Comparison of ENCODE assay signal across 28 cellular contexts in the genomic region with DNA sequence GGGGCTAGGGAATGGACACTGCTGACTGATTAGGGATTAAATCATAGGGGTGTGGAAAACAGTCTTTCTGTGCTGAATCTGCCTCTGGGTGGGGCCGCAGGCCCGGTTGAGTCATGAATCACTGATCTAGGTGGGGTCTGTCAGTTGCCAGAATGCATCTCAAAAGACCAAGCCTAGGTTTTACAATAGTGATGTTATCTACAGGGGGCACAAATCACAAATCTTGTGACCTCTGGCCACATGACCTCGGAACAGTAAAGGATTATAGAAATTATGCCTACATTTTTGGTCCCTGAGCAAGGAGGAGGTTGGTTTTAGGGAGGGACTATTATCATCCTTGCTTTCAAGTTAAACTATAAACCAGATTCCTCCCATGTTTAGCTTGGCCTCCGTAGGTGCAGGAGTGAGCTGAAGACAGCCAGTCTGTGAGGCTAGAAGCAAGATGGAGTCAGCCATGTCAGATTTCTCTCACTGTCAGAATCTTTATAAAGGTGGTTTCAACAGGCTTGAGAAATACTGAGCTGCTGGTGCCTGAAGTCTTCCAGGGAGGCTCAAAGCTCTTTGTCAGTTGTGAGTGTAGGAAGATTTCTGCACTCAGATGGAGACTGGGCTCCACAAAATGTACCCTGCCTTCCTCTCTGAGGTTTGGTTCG. TPM values are rescaled to one million over a fixed set of nuclear protein-coding genes. Genes with fewer than 3 reads are reported as not detected.
DNase-seq lines count a peak whose midpoint lies in the region; ATAC-seq, FAIRE-seq and TF ChIP-seq lines count a peak whose summit lies in the region.
"Had no signal": no experiment of that assay in that cellular context is flagged by ENCODE, and none has a peak within 500 bp of the region (broad histone marks: within the 10 kb centered on the region; RNA-seq: fewer than 3 reads in every experiment).

No MANE protein-coding gene starts in this region.

- H3K9me3 Mint-ChIP-seq in MCF 10A (ENCODE audit: unreplicated experiment): no peaks in the 10 kb centered on the region
- H3K9me3 Mint-ChIP-seq: activated naive CD4-positive, alpha-beta T cell treated with anti-CD3 and anti-CD28 coated beads, Interleukin-2, amount 50 U/mL, for 24 hours; activated T-cell treated with anti-CD3 and anti-CD28 coated beads, Interleukin-2, amount 50 U/mL, for 72 hours; nephron had no signal

- no peak overlapping the region for H3K4me3 Mint-ChIP-seq in MCF 10A (ENCODE audit: unreplicated experiment)
- H3K4me3 Mint-ChIP-seq: activated naive CD4-positive, alpha-beta T cell treated with anti-CD3 and anti-CD28 coated beads, Interleukin-2, amount 50 U/mL, for 24 hours; activated T-cell treated with anti-CD3 and anti-CD28 coated beads, Interleukin-2, amount 50 U/mL, for 72 hours; CD14-positive monocyte; nephron had no signal

- H3K27ac Mint-ChIP-seq in MCF 10A (ENCODE audit: low read depth, unreplicated experiment): no peak overlapping the region
- H3K27ac Mint-ChIP-seq: activated naive CD4-positive, alpha-beta T cell treated with anti-CD3 and anti-CD28 coated beads, Interleukin-2, amount 50 U/mL, for 24 hours; activated T-cell treated with anti-CD3 and anti-CD28 coated beads, Interleukin-2, amount 50 U/mL, for 72 hours; nephron had no signal

- H3K4me1 Mint-ChIP-seq in MCF 10A (ENCODE audit: insufficient read depth, unreplicated experiment): no peaks in the 10 kb centered on the region
- H3K4me1 Mint-ChIP-seq: nephron had no signal

- no peak for TF ChIP-seq POLR2A in uterus (IDR thresholded peaks at IDR 0.05)

- 52% methylated on average over 5 of the region's 5 CpGs for WGBS in mammary epithelial cell (ENCODE audit: low coverage, missing lambda C conversion rate)

- H3K27me3 Mint-ChIP-seq in MCF 10A (ENCODE audit: insufficient read depth, unreplicated experiment): peaks cover under 1% of the 10 kb centered on the region
- H3K27me3 Mint-ChIP-seq: activated naive CD4-positive, alpha-beta T cell treated with anti-CD3 and anti-CD28 coated beads, Interleukin-2, amount 50 U/mL, for 24 hours had no signal

- no peak overlapping the region for H3K9ac ChIP-seq in mammary epithelial cell (ENCODE audit: insufficient read depth, low read length)

- no TSS peak for BruUV-seq in mammary epithelial cell (replicated peaks; lab: Mats Ljungman, UMichigan)
- BruUV-seq in MCF 10A (replicated peaks; lab: Mats Ljungman, UMichigan): no TSS peak

- H3K9me3 ChIP-seq in mammary epithelial cell (replicated peaks; ENCODE audit: insufficient read depth, low read length) (no peaks in the 10 kb centered on the region), mucosa of descending colon (no peaks in the 10 kb centered on the region), uterus (no peaks in the 10 kb centered on the region)
- H3K9me3 ChIP-seq: esophagus squamous epithelium had no signal

- in situ Hi-C loops in mammary epithelial cell (cut with MboI; ENCODE audit: low sequenced_read_pairs in 2 of 2): no loop called here

- dilution Hi-C loops in mammary epithelial cell (cut with HindIII; ENCODE audit: low sequenced_read_pairs): loop anchor here (5.0 kb wide), 1 partner anchor 40 kb away; no protein-coding TSS in a partner anchor

- H3K36me3 ChIP-seq in mammary epithelial cell (ENCODE audit: insufficient read depth, low read length) (no peaks in the 10 kb centered on the region), mucosa of descending colon (ENCODE audit: low read depth) (no peaks in the 10 kb centered on the region), uterus (no peaks in the 10 kb centered on the region)
- H3K36me3 ChIP-seq: esophagus squamous epithelium had no signal

- CTCF ChIA-PET in mammary epithelial cell (lab: Charles Lee; ENCODE audit: low non-redundant PET): no interaction called here
- CTCF ChIA-PET in MCF 10A (lab: Yijun Ruan, JAX): interaction anchor here (0.5 to 1.7 kb wide), 3 partner anchors 30 to 165 kb away, joined by 3 to 10 read pairs (median 7); no protein-coding TSS in a partner anchor

- H3K27me3 ChIP-seq in mammary epithelial cell (ENCODE audit: insufficient read depth, low read length) (no peaks in the 10 kb centered on the region), uterus (no peaks in the 10 kb centered on the region)
- H3K27me3 ChIP-seq: esophagus squamous epithelium had no signal

- peaks cover 5% of the 10 kb centered on the region for H3K36me3 Mint-ChIP-seq in MCF 10A (ENCODE audit: insufficient read depth, unreplicated experiment)

- TF ChIP-seq CTCF in mammary epithelial cell (conservative IDR thresholded peaks at IDR 0.05 in 1 of 2, IDR thresholded peaks at IDR 0.05 in 1 of 2; ENCODE audit: extremely low read depth in 1 of 2, insufficient read depth in 1 of 2, low read depth in 1 of 2, low read length in 2 of 2) (no peak), MCF 10A (IDR thresholded peaks at IDR 0.05; ENCODE audit: unreplicated experiment) (no peak), mucosa of descending colon (IDR thresholded peaks at IDR 0.05) (no peak), uterus (IDR thresholded peaks at IDR 0.05) (no peak)

- peak; percentile 94 for FAIRE-seq in RCC 7860 (lab: Jason Lieb, UNC)
- FAIRE-seq: GM12878, GM19239, HTR-8/SVneo, small intestine had no signal

- H3K4me3 ChIP-seq in mammary epithelial cell (replicated peaks in 1 of 3; ENCODE audit: insufficient read depth in 1 of 3, low read depth in 2 of 3, low read length in 3 of 3): no peak overlapping the region
- no peak overlapping the region for H3K4me3 ChIP-seq in mucosa of descending colon
- H3K4me3 ChIP-seq in uterus: no peak overlapping the region
- H3K4me3 ChIP-seq: esophagus squamous epithelium, GM12878 had no signal

- ATAC-seq in GM21576 (IDR thresholded peaks at IDR 0.05; ENCODE audit: unreplicated experiment): no peak
- ATAC-seq in GM18519 (IDR thresholded peaks at IDR 0.05; ENCODE audit: low FRiP score, unreplicated experiment): no peak
- no peak for ATAC-seq in mucosa of descending colon
- ATAC-seq: activated T-cell treated with anti-CD3 and anti-CD28 coated beads, Interleukin-2, amount 50 U/mL, for 72 hours; GM12878; left colon had no signal

- POLR2A ChIA-PET in MCF 10A (lab: Yijun Ruan, JAX): no interaction called here

- no peaks in the 10 kb centered on the region for H3K79me2 ChIP-seq in mammary epithelial cell (ENCODE audit: insufficient read depth, low read length)

- no peaks in the 10 kb centered on the region for H4K20me1 ChIP-seq in mammary epithelial cell (ENCODE audit: insufficient read depth, low read length)

- DNase-seq in mammary epithelial cell (peak; percentile 8), MCF 10A (ENCODE audit: unreplicated experiment) (no peak), RCC 7860 (ENCODE audit: low spot score) (peak; percentile 92), kidney glomerular epithelial cell (lab: John Stamatoyannopoulos, UW) (peak; percentile 84), mucosa of descending colon (no peak), uterus (no peak)
- DNase-seq: activated CD4-positive, CD25-positive, alpha-beta regulatory T cell; activated T-cell treated with anti-CD3 and anti-CD28 coated beads, Interleukin-2, amount 50 U/mL, for 72 hours; effector CD4-positive, alpha-beta T cell; esophagus squamous epithelium; GF-D8; HCEC 1CT; left colon; NCI-H1105; NCI-H2081; NCI-H446 treated with DMSO at 0.1 percent for 48 hours; NK-92 treated with Interleukin-12 subunit alpha and Interleukin-12 subunit beta, amount 100 ng/mL, for 24 hours; small intestine had no signal

- intact Hi-C loops in mammary epithelial cell (cut with micrococcal nuclease): no loop called here
- intact Hi-C loops in MCF 10A (cut with micrococcal nuclease): loop anchor here (10.0 kb wide), 1 partner anchor 143 kb away; no protein-coding TSS in a partner anchor
- intact Hi-C loops in mucosa of descending colon (cut with DNase I, micrococcal nuclease): no loop called here
- intact Hi-C loops in uterus (cut with DNase I; ENCODE audit: low total_unique reads): no loop called here

- no peak overlapping the region for H2AFZ ChIP-seq in mammary epithelial cell (ENCODE audit: low read depth, low read length)

- H3K27ac ChIP-seq in mammary epithelial cell (ENCODE audit: insufficient read depth, low read depth, low read length) (no peak overlapping the region), uterus (no peak overlapping the region)
- H3K27ac ChIP-seq: esophagus squamous epithelium had no signal

- H3K4me2 ChIP-seq in mammary epithelial cell (ENCODE audit: insufficient read depth, low read depth, low read length): no peak overlapping the region

- peaks cover 4% of the 10 kb centered on the region for H3K4me1 ChIP-seq in mammary epithelial cell (ENCODE audit: insufficient read depth, low read length)
- H3K4me1 ChIP-seq in mucosa of descending colon (ENCODE audit: low read depth): no peaks in the 10 kb centered on the region
- no peaks in the 10 kb centered on the region for H3K4me1 ChIP-seq in uterus

RNA-seq across cellular contexts. Expression of a gene that starts 12.9 kb away (rescaled TPM):
- total RNA-seq in mammary epithelial cell: not detected
- polyA plus RNA-seq in mammary epithelial cell: not detected
- polyA minus RNA-seq in mammary epithelial cell: not detected
- not detected in 2 replicates for total RNA-seq in MCF 10A (2022)
- 1 to 10 TPM in 1 of 3 donors, under 1 TPM in 2; 0.89 to 1.7 (median 0.96) TPM for total RNA-seq in mucosa of descending colon
- total RNA-seq in uterus: 1 to 10 TPM in 2 of 4 donors, not detected in 2; 5.5 to 6.7 TPM
- total RNA-seq: chondrocyte had no signal

RNA-seq across cellular contexts. Expression of a gene that starts 13.0 kb away (rescaled TPM):
- total RNA-seq in mammary epithelial cell: not detected
- polyA plus RNA-seq in mammary epithelial cell: not detected
- not detected for polyA minus RNA-seq in mammary epithelial cell
- total RNA-seq in MCF 10A (2022): not detected in 2 replicates
- 10 to 100 TPM in 1 of 3 donors, 1 to 10 TPM in 2; 5.9 to 10.6 (median 7.2) TPM for total RNA-seq in mucosa of descending colon
- total RNA-seq in uterus: 10 to 100 TPM in 2 of 4 donors, 1 to 10 TPM in 2; 5.9 to 32.9 (median 13.9) TPM
- total RNA-seq: chondrocyte had no signal

RNA-seq across cellular contexts. Expression of a gene that starts 33.1 kb away (rescaled TPM):
- under 1 TPM in 1 of 2 donors, not detected in 1; 0.56 TPM for total RNA-seq in mammary epithelial cell
- polyA plus RNA-seq in mammary epithelial cell: 0.09 TPM
- polyA minus RNA-seq in mammary epithelial cell: not detected
- total RNA-seq in MCF 10A (2022): not detected in 2 replicates
- under 1 TPM in 1 of 3 donors, not detected in 2; 0.25 TPM for total RNA-seq in mucosa of descending colon
- total RNA-seq in uterus: 1 to 10 TPM in 1 of 4 donors, under 1 TPM in 1, not detected in 2; 0.40 to 2.4 TPM
- total RNA-seq: chondrocyte, glomerular endothelial cell, left colon had no signal

Comparison
In these comparisons a context has a peak if more than half of its experiments do, and no peak if none do; other contexts are left out.
1. DNase-seq: peak in mammary epithelial cell (single experiment), RCC 7860 (single experiment) and kidney glomerular epithelial cell (single experiment); none in MCF 10A (single experiment), mucosa of descending colon (0 of 3) and uterus (0 of 2).